Comparison of ENCODE assay signal across 20 cellular contexts in genomic region chr3:14252321-14253021, GRCh38.
DNase-seq lines count a peak whose midpoint lies in the region; ATAC-seq, FAIRE-seq and TF ChIP-seq lines count a peak whose summit lies in the region.
"Had no signal": no experiment of that assay in that cellular context is flagged by ENCODE, and none has a peak within 500 bp of the region (broad histone marks: within the 10 kb centered on the region; RNA-seq: fewer than 3 reads in every experiment).

No MANE protein-coding gene starts in this region.

- H3K4ac ChIP-seq in IMR-90 (ENCODE audit: low read depth, low read length) = peak overlapping the region; percentile 60

- no peak overlapping the region for H3K4me3 ChIP-seq in IMR-90 (ENCODE audit: insufficient read depth, low read depth, low read length)
- H3K4me3 ChIP-seq in K562 = peak overlapping the region; percentile 14; the same call in 1 of the 2 replicates
- no peak overlapping the region for H3K4me3 ChIP-seq in gastrocnemius medialis
- H3K4me3 ChIP-seq in endodermal cell (ENCODE audit: low read length) = no peak overlapping the region

- H3K36me3 Mint-ChIP-seq in endodermal cell (ENCODE audit: low read depth) = no peaks in the 10 kb centered on the region

- TF ChIP-seq RAD21 in IMR-90 (IDR thresholded peaks at IDR 0.05; ENCODE audit: low read length) (no peak), K562 (CRISPR knock-in tag; conservative IDR thresholded peaks at IDR 0.05 in 1 of 2, IDR thresholded peaks at IDR 0.05 in 1 of 2) (peak in 1 of 2 experiments; percentile 13; a peak in 2 of 4 replicates)

- ATAC-seq in IMR-90 (ENCODE audit: low read depth) = no peak; the same call in 1 of the 2 replicates
- peak; percentile 23 for ATAC-seq in K562
- no peak for ATAC-seq in gastrocnemius medialis
- ATAC-seq in HG02759 (IDR thresholded peaks at IDR 0.05; ENCODE audit: unreplicated experiment) = no peak
- ATAC-seq: SK-N-SH treated with all-trans-retinoic acid at 6 μM for 48 hours had no signal

- CTCF ChIA-PET in IMR-90 (lab: Yijun Ruan, JAX) (interaction anchor here (0.6 to 0.7 kb wide), 2 partner anchors 16 to 49 kb away, joined by 3 to 6 read pairs; no protein-coding TSS in a partner anchor), K562 (lab: Yijun Ruan, JAX; ENCODE audit: low intra/inter-chr PET ratio) (no interaction called here), RWPE1 (lab: Yijun Ruan, JAX) (interaction anchor here (0.6 kb wide), 1 partner anchor 8 kb away, joined by 3 read pairs; no protein-coding TSS in a partner anchor)

- no peak overlapping the region for H3K27ac ChIP-seq in IMR-90 (ENCODE audit: insufficient read depth, low read length)
- peak overlapping the region; percentile 63 for H3K27ac ChIP-seq in K562 (ENCODE audit: extremely low read depth, low read depth, low read length)
- peak overlapping the region in 3 of 4 donors; percentile 25 to 57 (median 38) for H3K27ac ChIP-seq in gastrocnemius medialis
- no peak overlapping the region for H3K27ac ChIP-seq in endodermal cell (ENCODE audit: low read depth, low read length)
- H3K27ac ChIP-seq in RWPE1 = no peak overlapping the region
- H3K27ac ChIP-seq: C4-2B had no signal

- H2AFZ ChIP-seq in IMR-90 (replicated peaks; ENCODE audit: low read length, poor library complexity) (no peak overlapping the region), K562 (ENCODE audit: low read depth, low read length) (peak overlapping the region; percentile 89)

- H4K20me1 ChIP-seq in IMR-90 (ENCODE audit: insufficient read depth, low read length) = no peaks in the 10 kb centered on the region
- no peaks in the 10 kb centered on the region for H4K20me1 ChIP-seq in K562 (replicated peaks; ENCODE audit: control insufficient read depth, insufficient read depth, low read length)

- H3K79me1 ChIP-seq in IMR-90 (ENCODE audit: low read depth in 1 of 2, low read length in 2 of 2) = no peaks in the 10 kb centered on the region

- H3K9me3 ChIP-seq in IMR-90 (ENCODE audit: control insufficient read depth, insufficient read depth, low read length) = no peaks in the 10 kb centered on the region
- H3K9me3 ChIP-seq in K562 (replicated peaks; ENCODE audit: control insufficient read depth, insufficient read depth, low read depth, low read length) = no peaks in the 10 kb centered on the region
- H3K9me3 ChIP-seq in gastrocnemius medialis = no peaks in the 10 kb centered on the region
- H3K9me3 ChIP-seq in endodermal cell (ENCODE audit: control insufficient read depth, low read length) = no peaks in the 10 kb centered on the region

- H3K9ac ChIP-seq in IMR-90 (ENCODE audit: low read depth, low read length) (no peak overlapping the region), K562 (ENCODE audit: insufficient read depth in 1 of 2, low read depth in 2 of 2, low read length in 2 of 2) (peak overlapping the region; percentile 58 to 80; a peak in 3 of 4 replicates), endodermal cell (ENCODE audit: extremely low read depth, low read length, poor library complexity, severe bottlenecking) (no peak overlapping the region)

- peak overlapping the region; percentile 15; the same call in 1 of the 2 replicates for H3K23ac ChIP-seq in IMR-90 (ENCODE audit: low read depth, low read length)

- H3K4me2 ChIP-seq in IMR-90 (ENCODE audit: low read depth, low read length) (no peak overlapping the region), K562 (ENCODE audit: insufficient read depth, low read length) (peak overlapping the region; percentile 64)

- intact Hi-C loops in IMR-90 (cut with micrococcal nuclease) = no loop called here
- intact Hi-C loops in K562 (cut with micrococcal nuclease) = loop anchor here (2.0 kb wide), 1 partner anchor 20 kb away; no protein-coding TSS in a partner anchor
- intact Hi-C loops in gastrocnemius medialis (cut with DNase I; ENCODE audit: low total_unique reads) = no loop called here

- peaks cover 49% of the 10 kb centered on the region for H3K27me3 Mint-ChIP-seq in endodermal cell (ENCODE audit: insufficient read depth)

- peak overlapping the region; percentile 53 for H2BK20ac ChIP-seq in IMR-90 (ENCODE audit: low read depth, low read length)

- POLR2A ChIA-PET in IMR-90 (lab: Charles Lee; ENCODE audit: unreplicated experiment) (no interaction called here), K562 (lab: Yijun Ruan, JAX) (interaction anchor here (0.5 to 1.4 kb wide), 10 partner anchors 16 to 472 kb away, joined by 3 to 6 read pairs (median 3); partner anchors contain the start of genes LSM3 and XPC), RWPE1 (lab: Yijun Ruan, JAX; ENCODE audit: low non-redundant PET) (no interaction called here)

- DNase-seq in EL (peak; percentile 44), IMR-90 (peak; percentile 14), K562 (ENCODE audit: extremely low read depth in 1 of 4, low spot score in 3 of 4) (peak in 2 of 4 experiments; percentile 58 to 82), gastrocnemius medialis (no peak), endodermal cell (no peak), RWPE1 (ENCODE audit: low spot score) (no peak)
- DNase-seq: ACHN, AML-193, DMS79, H7, Karpas-422, NCI-H1092 treated with DMSO at 0.1 percent for 48 hours, NCI-H146, NCI-H2029 treated with DMSO at 0.1 percent for 48 hours, NCI-H2171, NCI-H446 treated with DMSO at 0.1 percent for 48 hours, SHP77 had no signal

- peaks cover 6% of the 10 kb centered on the region; the same call in 2 of the 3 replicates for H3K79me2 ChIP-seq in K562 (ENCODE audit: control insufficient read depth, insufficient read depth, low read length)

- no peak overlapping the region for H3K14ac ChIP-seq in IMR-90 (replicated peaks; ENCODE audit: low read depth, low read length)

- WGBS in IMR-90 (ENCODE audit: extremely low coverage in 2 of 2, insufficient read length in 1 of 2), 2 experiments = 75% methylated on average over 2 of the region's 11 CpGs; no CpG with 5 or more reads in 1 of the 2 experiments
- 33% methylated on average over 11 of the region's 11 CpGs for WGBS in K562 (ENCODE audit: insufficient coverage, low coverage, missing lambda C conversion rate)
- WGBS in endodermal cell (ENCODE audit: insufficient coverage in 1 of 2, insufficient read length in 1 of 2), 2 experiments = 91 to 94% methylated on average over 6 to 11 of the region's 11 CpGs

- H2BK5ac ChIP-seq in IMR-90 (ENCODE audit: low read depth, low read length, poor library complexity, severe bottlenecking) = no peak overlapping the region

- in situ Hi-C loops in IMR-90 (cut with MboI; ENCODE audit: low sequenced_read_pairs) (no loop called here), K562 (cut with MboI) (no loop called here), gastrocnemius medialis (cut with MboI; ENCODE audit: low sequenced_read_pairs in 4 of 4) (no loop called here)

- H3K27me3 ChIP-seq in IMR-90 (ENCODE audit: control insufficient read depth, insufficient read depth, low read length) = no peaks in the 10 kb centered on the region
- H3K27me3 ChIP-seq in K562 (ENCODE audit: control insufficient read depth in 2 of 2, insufficient read depth in 2 of 2, low read length in 2 of 2) = no peaks in the 10 kb centered on the region
- no peaks in the 10 kb centered on the region for H3K27me3 ChIP-seq in gastrocnemius medialis
- peaks cover 21% of the 10 kb centered on the region for H3K27me3 ChIP-seq in endodermal cell (ENCODE audit: control insufficient read depth, insufficient read depth, low read length, poor library complexity, severe bottlenecking)

- H3K27ac Mint-ChIP-seq in endodermal cell = no peak overlapping the region

- H2AK5ac ChIP-seq in IMR-90 (ENCODE audit: low read depth, low read length) = peak overlapping the region; percentile 55

- H3K4me1 ChIP-seq in IMR-90 (ENCODE audit: control insufficient read depth, insufficient read depth, low read length) (peaks cover 7% of the 10 kb centered on the region; the same call in 1 of the 2 replicates), K562 (replicated peaks in 1 of 2; ENCODE audit: control insufficient read depth in 2 of 2, insufficient read depth in 2 of 2, low read length in 2 of 2) (peaks cover 57 to 76% of the 10 kb centered on the region in 2 experiments), gastrocnemius medialis (peaks cover 4 to 6% of the 10 kb centered on the region in 2 donors), endodermal cell (ENCODE audit: control insufficient read depth, insufficient read depth, low read length) (peaks cover 5% of the 10 kb centered on the region)

- H3K9me1 ChIP-seq in IMR-90 (ENCODE audit: insufficient read depth, low read length) (peaks cover 17% of the 10 kb centered on the region; the same call in 1 of the 2 replicates), K562 (ENCODE audit: control insufficient read depth, insufficient read depth, low read length) (peaks cover 3% of the 10 kb centered on the region)

- H3K4me3 Mint-ChIP-seq in endodermal cell = no peak overlapping the region

- peak; percentile 67 for TF ChIP-seq EP300 in K562 (IDR thresholded peaks at IDR 0.05; ENCODE audit: low read length)

- H3K36me3 ChIP-seq in IMR-90 (ENCODE audit: control insufficient read depth, insufficient read depth, low read length) (no peaks in the 10 kb centered on the region), K562 (ENCODE audit: control insufficient read depth, insufficient read depth, low read length) (no peaks in the 10 kb centered on the region; the same call in 2 of the 3 replicates), gastrocnemius medialis (no peaks in the 10 kb centered on the region), endodermal cell (ENCODE audit: control insufficient read depth, insufficient read depth, low read length) (no peaks in the 10 kb centered on the region)

- FAIRE-seq in K562 (lab: Jason Lieb, UNC) = peak; percentile 72

- peak overlapping the region in 1 of 2 experiments; percentile 10; a peak in 1 of 4 replicates for H4K8ac ChIP-seq in IMR-90 (ENCODE audit: low read depth in 2 of 2, low read length in 2 of 2)

- H3K18ac ChIP-seq in IMR-90 (ENCODE audit: low read depth, low read length) = no peak overlapping the region

- TF ChIP-seq POLR2A in IMR-90 (IDR thresholded peaks at IDR 0.05; ENCODE audit: low read depth, low read length) (no peak), K562 (conservative IDR thresholded peaks at IDR 0.05) (peak; percentile 59), gastrocnemius medialis (IDR thresholded peaks at IDR 0.05) (no peak)

- peak overlapping the region; percentile 85 for H2BK120ac ChIP-seq in IMR-90 (ENCODE audit: low read depth, low read length)

- dilution Hi-C loops in IMR-90 (cut with HindIII; ENCODE audit: low sequenced_read_pairs, unreplicated experiment) = no loop called here

- peaks cover 6% of the 10 kb centered on the region for H3K4me1 Mint-ChIP-seq in endodermal cell

- peaks cover 3% of the 10 kb centered on the region for H3K9me3 Mint-ChIP-seq in endodermal cell

- no peak overlapping the region for H3K56ac ChIP-seq in IMR-90 (ENCODE audit: extremely low read depth, insufficient read depth, low read length)

- H4K5ac ChIP-seq in IMR-90 (ENCODE audit: low read depth, low read length) = no peak overlapping the region

- no TSS peak for BruUV-seq in IMR-90 (replicated peaks; lab: Mats Ljungman, UMichigan)
- no TSS peak for BruUV-seq in K562 (replicated peaks; lab: Mats Ljungman, UMichigan)

- H2AK9ac ChIP-seq in IMR-90 (replicated peaks; ENCODE audit: low read depth, low read length, poor library complexity) = peak overlapping the region; percentile 15

- H4K91ac ChIP-seq in IMR-90 (ENCODE audit: insufficient read depth, low read depth, low read length) = peak overlapping the region; percentile 66

- peak overlapping the region; percentile 25; the same call in 2 of the 3 replicates for H2BK15ac ChIP-seq in IMR-90 (ENCODE audit: low read depth, low read length)

- TF ChIP-seq CTCF in IMR-90 (conservative IDR thresholded peaks at IDR 0.05; ENCODE audit: low read depth, low read length) = no peak
- TF ChIP-seq CTCF in K562 (IDR thresholded peaks at IDR 0.05 in 2 of 3, conservative IDR thresholded peaks at IDR 0.05 in 1 of 3; ENCODE audit: insufficient read depth in 2 of 3, low read depth in 1 of 3, low read length in 3 of 3) = no peak
- TF ChIP-seq CTCF in gastrocnemius medialis (IDR thresholded peaks at IDR 0.05 in 4 of 5, conservative IDR thresholded peaks at IDR 0.05 in 1 of 5) = no peak
- no peak for TF ChIP-seq CTCF in endodermal cell (conservative IDR thresholded peaks at IDR 0.05)
- TF ChIP-seq CTCF in RWPE1 (conservative IDR thresholded peaks at IDR 0.05; ENCODE audit: low read depth) = no peak

Comparison
In these comparisons a context has a peak if more than half of its experiments do, and no peak if none do; other contexts are left out.
1. DNase-seq: peak in EL (single experiment) and IMR-90 (single experiment); none in gastrocnemius medialis (0 of 2), endodermal cell (single experiment) and RWPE1 (single experiment).
2. H3K27ac ChIP-seq: peak in K562 (single experiment) and gastrocnemius medialis (3 of 4); none in IMR-90 (single experiment), endodermal cell (single experiment) and RWPE1 (single experiment).
3. H3K9ac ChIP-seq: peak in K562 (2 of 2); none in IMR-90 (single experiment) and endodermal cell (single experiment).